Comparison of ENCODE assay signal across 8 cellular contexts in the genomic region with DNA sequence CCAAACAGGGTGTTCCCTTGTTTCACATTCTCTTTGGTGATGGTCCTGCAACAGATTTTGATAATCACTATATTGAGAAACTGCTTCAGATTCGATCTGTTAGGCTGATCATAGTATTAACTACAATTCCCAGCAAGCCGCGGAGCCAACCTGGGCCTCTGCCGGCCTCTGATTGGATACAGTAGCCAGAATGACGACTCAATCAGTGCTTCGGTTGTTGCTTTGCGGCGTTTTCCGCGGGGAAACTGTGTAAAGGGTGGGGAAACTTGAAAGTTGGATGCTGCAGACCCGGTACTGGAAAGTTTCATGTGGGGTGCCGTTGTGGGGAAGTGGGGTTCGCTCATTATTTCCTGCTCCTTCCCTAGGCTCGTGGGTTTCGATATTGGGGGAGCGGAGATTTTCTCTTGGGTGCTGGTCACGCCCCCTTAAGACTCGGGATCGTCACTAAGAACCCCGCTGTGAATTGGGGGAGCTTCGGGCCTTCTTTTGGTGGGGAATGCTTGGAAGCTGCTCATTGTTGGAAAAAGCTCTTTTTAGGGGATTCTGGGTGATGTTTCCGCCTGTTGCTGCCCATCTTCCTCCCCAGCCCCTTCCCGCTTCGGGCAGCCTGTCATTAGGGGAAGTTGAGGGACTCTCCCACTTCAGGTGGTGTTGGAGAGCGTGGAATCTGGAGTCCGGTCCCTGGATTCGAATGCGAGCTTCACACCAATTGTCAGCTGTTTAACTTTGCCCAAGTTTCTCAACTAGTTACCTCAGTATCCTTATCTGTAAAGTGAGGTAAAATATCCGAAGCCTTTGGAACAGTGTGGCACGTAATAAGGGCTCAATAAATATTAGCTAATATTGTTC. TPM values are rescaled to one million over a fixed set of nuclear protein-coding genes. Genes with fewer than 3 reads are reported as not detected.
DNase-seq lines count a peak whose midpoint lies in the region; TF ChIP-seq lines count a peak whose summit lies in the region.

A gene (plus strand): TSS at position 217 of the 849 bp plus-strand sequence.

- peaks cover 8 to 17% of the 10 kb centered on the region in 2 experiments for H3K4me1 ChIP-seq in SK-N-SH (ENCODE audit: control insufficient read depth in 1 of 2, insufficient read depth in 2 of 2, low read depth in 1 of 2, low read length in 1 of 2)

- no peak for TF ChIP-seq EP300 in SK-N-SH (IDR thresholded peaks at IDR 0.05; ENCODE audit: borderline replicate concordance in 1 of 2, low read depth in 1 of 2, low read length in 1 of 2)

- no peaks in the 10 kb centered on the region for H3K27me3 Mint-ChIP-seq in activated naive CD4-positive, alpha-beta T cell treated with anti-CD3 and anti-CD28 coated beads, Interleukin-2, amount 10 ng/mL, durations not matched to agents 7 days and 5 days

- no peak for TF ChIP-seq RAD21 in SK-N-SH (IDR thresholded peaks at IDR 0.05; ENCODE audit: low read length)

- H3K27me3 ChIP-seq in SK-N-SH (ENCODE audit: insufficient read depth) = no peaks in the 10 kb centered on the region

- CTCF ChIA-PET in HEK293T (lab: Yijun Ruan, JAX) = no interaction called here
- CTCF ChIA-PET in SK-N-SH (lab: Yijun Ruan, JAX) = interaction anchor here (0.7 kb wide), 1 partner anchor 18 kb away, joined by 4 read pairs; no protein-coding TSS in a partner anchor
- CTCF ChIA-PET in activated naive CD4-positive, alpha-beta T cell treated with anti-CD3 and anti-CD28 coated beads, Interleukin-2, amount 10 ng/mL, durations not matched to agents 7 days and 5 days (lab: Charles Lee) = no interaction called here

- H3F3A ChIP-seq in SK-N-SH (replicated peaks; ENCODE audit: insufficient read depth) = no peaks in the 10 kb centered on the region

- POLR2A ChIA-PET in HEK293T (lab: Yijun Ruan, JAX) = no interaction called here
- POLR2A ChIA-PET in SK-N-SH (lab: Yijun Ruan, JAX) = interaction anchor here (0.6 to 0.7 kb wide), 2 partner anchors 115 to 1394 kb away, joined by 3 read pairs; no protein-coding TSS in a partner anchor

- H3K9me3 Mint-ChIP-seq in activated naive CD4-positive, alpha-beta T cell treated with anti-CD3 and anti-CD28 coated beads, Interleukin-2, amount 10 ng/mL, durations not matched to agents 7 days and 5 days = no peaks in the 10 kb centered on the region

- no peaks in the 10 kb centered on the region for H3K9me3 ChIP-seq in SK-N-SH

- H3K9me2 ChIP-seq in SK-N-SH = no peaks in the 10 kb centered on the region

- H3K36me3 Mint-ChIP-seq in activated naive CD4-positive, alpha-beta T cell treated with anti-CD3 and anti-CD28 coated beads, Interleukin-2, amount 10 ng/mL, durations not matched to agents 7 days and 5 days = no peaks in the 10 kb centered on the region

- peaks cover 16% of the 10 kb centered on the region for H3K79me2 ChIP-seq in SK-N-SH (ENCODE audit: insufficient read depth)

- H3K36me3 ChIP-seq in SK-N-SH (replicated peaks in 1 of 2; ENCODE audit: control insufficient read depth in 1 of 2, insufficient read depth in 2 of 2, low read length in 1 of 2) = peaks cover 0 to 4% of the 10 kb centered on the region in 2 experiments

- peaks cover 55% of the 10 kb centered on the region for H3K4me1 Mint-ChIP-seq in activated naive CD4-positive, alpha-beta T cell treated with anti-CD3 and anti-CD28 coated beads, Interleukin-2, amount 10 ng/mL, durations not matched to agents 7 days and 5 days

- TF ChIP-seq CTCF in NB4 (IDR thresholded peaks at IDR 0.05; ENCODE audit: low read depth, low read length) (no peak), SK-N-SH (IDR thresholded peaks at IDR 0.05) (no peak)

- H3K4me3 ChIP-seq in NB4 (ENCODE audit: low read depth, low read length) (peak within 1 kb of the TSS; percentile 95), SK-N-SH (ENCODE audit: low read depth in 2 of 2, low read length in 1 of 2) (peak within 1 kb of the TSS; percentile 70 to 87)

- H4K20me1 ChIP-seq in SK-N-SH (ENCODE audit: insufficient read depth) = no peaks in the 10 kb centered on the region

- peak within 1 kb of the TSS; percentile 82 for H3K9ac ChIP-seq in SK-N-SH

- H3K4me3 Mint-ChIP-seq in activated naive CD4-positive, alpha-beta T cell treated with anti-CD3 and anti-CD28 coated beads, Interleukin-2, amount 10 ng/mL, durations not matched to agents 7 days and 5 days = peak within 1 kb of the TSS; percentile 94

- H2AFZ ChIP-seq in SK-N-SH (ENCODE audit: low read depth) = peak within 1 kb of the TSS; percentile 93

- TF ChIP-seq POLR2A in NB4 (IDR thresholded peaks at IDR 0.05; ENCODE audit: extremely low read depth, insufficient read length) = peak; percentile 46

- H3K27ac Mint-ChIP-seq in activated naive CD4-positive, alpha-beta T cell treated with anti-CD3 and anti-CD28 coated beads, Interleukin-2, amount 10 ng/mL, durations not matched to agents 7 days and 5 days = peak within 1 kb of the TSS; percentile 92

- peak; percentile 35 for DNase-seq in GF-D8 (lab: John Stamatoyannopoulos, UW)
- DNase-seq in HEK293T (ENCODE audit: extremely low spot score) = peak; percentile 85
- DNase-seq in NB4 (ENCODE audit: low read depth) = peak; percentile 85
- peak; percentile 82 for DNase-seq in SK-N-SH
- peak; percentile 91 for DNase-seq in activated naive CD4-positive, alpha-beta T cell treated with anti-CD3 and anti-CD28 coated beads, Interleukin-2, amount 10 ng/mL, durations not matched to agents 7 days and 5 days
- peak; percentile 58 for DNase-seq in glomerular endothelial cell (ENCODE audit: extremely low read depth, low read depth, low spot score)
- DNase-seq in nucleus accumbens (lab: John Stamatoyannopoulos, UW) = peak in 55 of 56 donors; percentile 20 to 93 (median 71)
- peak; percentile 93 for DNase-seq in superior temporal gyrus (ENCODE audit: extremely low spot score)

- peak within 1 kb of the TSS; percentile 87 for H3K4me2 ChIP-seq in SK-N-SH

- H3K27ac ChIP-seq in SK-N-SH (ENCODE audit: low read depth in 2 of 2, low read length in 1 of 2) = peak within 1 kb of the TSS in 1 of 2 experiments; percentile 5; a peak in 1 of 4 replicates

- WGBS in SK-N-SH (ENCODE audit: low lambda C conversion rate) = under 1% methylated on average over 28 of the region's 30 CpGs

TF ChIP-seq in HEK293T, 16 proteins besides CTCF, POLR2A, EP300 and RAD21:
- TF ChIP-seq BHLHE40 (IDR thresholded peaks at IDR 0.05; ENCODE audit: borderline replicate concordance) = no peak
- TF ChIP-seq L3MBTL2 (conservative IDR thresholded peaks at IDR 0.05) = peak; percentile 66
- no peak for TF ChIP-seq FOXA1 (IDR thresholded peaks at IDR 0.05)
- peak; percentile 87; the same call in 1 of the 2 replicates for TF ChIP-seq ZNF384 (IDR thresholded peaks at IDR 0.05)
- peak; percentile 35 for TF ChIP-seq ELF4 (IDR thresholded peaks at IDR 0.05)

TF ChIP-seq in SK-N-SH, 30 proteins besides CTCF, POLR2A, EP300 and RAD21 (continues in another document):
- TF ChIP-seq NRF1 (IDR thresholded peaks at IDR 0.05; ENCODE audit: low read depth, low read length) = no peak
- TF ChIP-seq, protein P1, sequence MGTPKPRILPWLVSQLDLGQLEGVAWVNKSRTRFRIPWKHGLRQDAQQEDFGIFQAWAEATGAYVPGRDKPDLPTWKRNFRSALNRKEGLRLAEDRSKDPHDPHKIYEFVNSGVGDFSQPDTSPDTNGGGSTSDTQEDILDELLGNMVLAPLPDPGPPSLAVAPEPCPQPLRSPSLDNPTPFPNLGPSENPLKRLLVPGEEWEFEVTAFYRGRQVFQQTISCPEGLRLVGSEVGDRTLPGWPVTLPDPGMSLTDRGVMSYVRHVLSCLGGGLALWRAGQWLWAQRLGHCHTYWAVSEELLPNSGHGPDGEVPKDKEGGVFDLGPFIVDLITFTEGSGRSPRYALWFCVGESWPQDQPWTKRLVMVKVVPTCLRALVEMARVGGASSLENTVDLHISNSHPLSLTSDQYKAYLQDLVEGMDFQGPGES (IDR thresholded peaks at IDR 0.05; ENCODE audit: low read depth, low read length) = peak; percentile 87
- TF ChIP-seq, protein P2, sequence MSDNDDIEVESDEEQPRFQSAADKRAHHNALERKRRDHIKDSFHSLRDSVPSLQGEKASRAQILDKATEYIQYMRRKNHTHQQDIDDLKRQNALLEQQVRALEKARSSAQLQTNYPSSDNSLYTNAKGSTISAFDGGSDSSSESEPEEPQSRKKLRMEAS (IDR thresholded peaks at IDR 0.05; ENCODE audit: low read depth) = 0 out of 2 replicates have a peak, but pooled peaks have one; percentile 31
- no peak for TF ChIP-seq TCF12 (IDR thresholded peaks at IDR 0.05)
- TF ChIP-seq, protein P3, sequence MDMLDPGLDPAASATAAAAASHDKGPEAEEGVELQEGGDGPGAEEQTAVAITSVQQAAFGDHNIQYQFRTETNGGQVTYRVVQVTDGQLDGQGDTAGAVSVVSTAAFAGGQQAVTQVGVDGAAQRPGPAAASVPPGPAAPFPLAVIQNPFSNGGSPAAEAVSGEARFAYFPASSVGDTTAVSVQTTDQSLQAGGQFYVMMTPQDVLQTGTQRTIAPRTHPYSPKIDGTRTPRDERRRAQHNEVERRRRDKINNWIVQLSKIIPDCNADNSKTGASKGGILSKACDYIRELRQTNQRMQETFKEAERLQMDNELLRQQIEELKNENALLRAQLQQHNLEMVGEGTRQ (IDR thresholded peaks at IDR 0.05; ENCODE audit: borderline replicate concordance, low read depth, low read length) = no peak
- peak; percentile 60; the same call in 1 of the 2 replicates for TF ChIP-seq POLR2AphosphoS5 (IDR thresholded peaks at IDR 0.05; ENCODE audit: low read depth, low read length)
- peak; percentile 89 for TF ChIP-seq CHD2 (IDR thresholded peaks at IDR 0.05; ENCODE audit: low read length, partially characterized antibody)
- peak; percentile 46; the same call in 1 of the 2 replicates for TF ChIP-seq SIN3A (IDR thresholded peaks at IDR 0.05; ENCODE audit: borderline replicate concordance, low read depth, low read length)

RNA-seq across cellular contexts. Expression of the gene that starts here (rescaled TPM):
- 5.2 and 6.0 TPM in 2 replicates for polyA plus RNA-seq in SK-N-SH (2012; rRNA removed)
- 5.2 and 6.3 TPM in 2 replicates for polyA plus RNA-seq in SK-N-SH (2012; cell fraction: cytosol; rRNA removed)
- 3.8 TPM in 2 replicates for polyA plus RNA-seq in SK-N-SH (2012; cell fraction: nucleus; rRNA removed)
- 4.6 and 9.7 TPM in 2 replicates for total RNA-seq in glomerular endothelial cell

Comparison
In these comparisons a context has a peak if more than half of its experiments do, and no peak if none do; other contexts are left out.
1. DNase-seq: peak in every context shown above with its lines; median percentile 93 in superior temporal gyrus; 91 in activated naive CD4-positive, alpha-beta T cell treated with anti-CD3 and anti-CD28 coated beads, Interleukin-2, amount 10 ng/mL, durations not matched to agents 7 days and 5 days; 85 in HEK293T; 85 in NB4; 82 in SK-N-SH; 71 in nucleus accumbens; 58 in glomerular endothelial cell; 35 in GF-D8.